In the genomic region with DNA sequence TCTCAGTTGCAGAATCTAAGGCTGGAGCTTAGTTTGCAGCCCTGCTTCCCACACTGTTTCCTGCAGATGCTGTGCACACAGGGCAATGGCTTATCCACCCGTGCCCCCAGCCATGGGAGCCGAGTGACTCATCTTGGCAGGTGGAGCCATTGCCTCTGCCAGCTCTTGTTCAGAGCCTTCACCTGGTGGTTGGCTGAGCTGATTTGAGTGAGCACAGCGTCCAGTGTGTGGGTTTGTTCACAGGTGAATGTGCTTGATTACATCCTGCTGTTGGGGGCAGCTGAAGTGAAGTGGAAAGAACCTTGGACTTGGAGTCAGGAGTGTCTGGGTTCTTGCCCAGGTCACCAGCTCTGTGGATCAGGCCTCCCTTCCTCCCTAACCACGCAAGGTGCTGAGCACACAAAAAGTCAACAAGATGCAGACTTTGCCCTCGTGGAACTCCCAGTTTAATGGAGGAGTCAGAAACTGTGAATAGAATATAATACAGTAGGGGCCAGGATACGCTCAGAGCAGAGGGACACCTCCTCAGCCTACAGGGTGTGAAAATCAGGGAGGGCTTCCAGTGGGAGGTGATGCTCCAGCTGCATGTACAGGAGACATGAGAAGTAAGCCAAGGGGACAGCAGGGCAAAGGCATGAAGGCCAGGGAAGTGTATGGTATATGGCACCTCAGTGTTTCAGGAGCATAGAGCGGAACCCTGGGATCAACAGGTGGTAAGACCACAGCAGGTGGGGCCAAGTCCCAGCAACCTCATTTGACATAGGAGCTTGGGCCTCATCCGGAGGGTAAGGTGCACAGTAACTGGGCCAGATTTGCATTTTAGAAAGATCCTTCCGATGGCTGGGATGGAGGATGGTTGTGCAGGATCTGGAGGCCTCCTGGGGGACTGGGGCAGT, we compare ENCODE assay signal across 10 cellular contexts. TPM values are rescaled to one million over a fixed set of nuclear protein-coding genes. Genes with fewer than 3 reads are reported as not detected.
A peak's percentile ranks its signal among the peaks of the same experiment; 100 is the strongest.
DNase-seq lines count a peak whose midpoint lies in the region; ATAC-seq and TF ChIP-seq lines count a peak whose summit lies in the region.
"Had no signal": no experiment of that assay in that cellular context is flagged by ENCODE, and none has a peak within 500 bp of the region (broad histone marks: within the 10 kb centered on the region; RNA-seq: fewer than 3 reads in every experiment).

No MANE protein-coding gene starts in this region.

- BruUV-seq in PC-9 (replicated peaks; lab: Mats Ljungman, UMichigan): no TSS peak

- H3K36me3 Mint-ChIP-seq in activated CD4-positive, alpha-beta T cell treated with anti-CD3 and anti-CD28 coated beads for 36 hours (ENCODE audit: low read depth): no peaks in the 10 kb centered on the region

- H3K9ac ChIP-seq in fibroblast of lung (ENCODE audit: insufficient read depth, low read length): no peak overlapping the region

- H3K9me3 ChIP-seq in PC-9 (ENCODE audit: insufficient read depth, low read depth) (no peaks in the 10 kb centered on the region), fibroblast of lung (ENCODE audit: control insufficient read depth, insufficient read depth, low read depth, low read length) (no peaks in the 10 kb centered on the region), neutrophil (no peaks in the 10 kb centered on the region)

- H3K36me3 ChIP-seq in PC-9 (ENCODE audit: low read depth) (peaks cover 15% of the 10 kb centered on the region), fibroblast of lung (ENCODE audit: control insufficient read depth, insufficient read depth, low read length) (no peaks in the 10 kb centered on the region), neutrophil (peaks cover 34% of the 10 kb centered on the region), H7 (replicated peaks; ENCODE audit: control insufficient read depth, insufficient read depth, low read length) (peaks cover 3% of the 10 kb centered on the region; the same call in 1 of the 2 replicates)

- CTCF ChIA-PET in PC-9 (lab: Charles Lee): interaction anchor here (0.8 to 1.5 kb wide), 5 partner anchors 9 to 110 kb away, joined by 3 to 25 read pairs (median 6); a partner anchor contains a TSS
- CTCF ChIA-PET in activated CD4-positive, alpha-beta T cell treated with anti-CD3 and anti-CD28 coated beads for 36 hours (lab: Charles Lee): interaction anchor here (0.5 to 1.4 kb wide), 3 partner anchors 12 to 1140 kb away, joined by 3 to 5 read pairs (median 3); no protein-coding TSS in a partner anchor

- H2AFZ ChIP-seq in PC-9 (no peak overlapping the region), fibroblast of lung (ENCODE audit: low read length) (no peak overlapping the region)

- H3K27me3 ChIP-seq in PC-9 (ENCODE audit: insufficient read depth, low read depth) (no peaks in the 10 kb centered on the region), fibroblast of lung (ENCODE audit: control insufficient read depth, insufficient read depth, low read length) (no peaks in the 10 kb centered on the region), neutrophil (no peaks in the 10 kb centered on the region), H7 (ENCODE audit: control insufficient read depth, insufficient read depth, low read length) (no peaks in the 10 kb centered on the region)

- H3K9me2 ChIP-seq in PC-9 (ENCODE audit: insufficient read depth): no peaks in the 10 kb centered on the region

- no peak for ATAC-seq in GM18519 (IDR thresholded peaks at IDR 0.05; ENCODE audit: low FRiP score, unreplicated experiment)
- no peak for ATAC-seq in activated CD4-positive, alpha-beta T cell treated with anti-CD3 and anti-CD28 coated beads for 36 hours

- peak overlapping the region; percentile 50 for H3K4me2 ChIP-seq in PC-9
- peak overlapping the region; percentile 4 for H3K4me2 ChIP-seq in fibroblast of lung (ENCODE audit: extremely low read depth, insufficient read depth, low read length)

- H3K27ac Mint-ChIP-seq in activated CD4-positive, alpha-beta T cell treated with anti-CD3 and anti-CD28 coated beads for 36 hours: no peak overlapping the region
- H3K27ac Mint-ChIP-seq: T-helper 1 cell treated with Interleukin-12 subunit alpha and Interleukin-12 subunit beta and Interleukin-4 antibody, amounts not matched to agents 30 μg/mL and 1 μg/mL, for 36 hours had no signal

- POLR2A ChIA-PET in PC-9 (lab: Charles Lee; ENCODE audit: unreplicated experiment): interaction anchor here (0.5 to 1.0 kb wide), 7 partner anchors 9 to 819 kb away, joined by 3 to 16 read pairs (median 3); a partner anchor contains a TSS
- POLR2A ChIA-PET in activated CD4-positive, alpha-beta T cell treated with anti-CD3 and anti-CD28 coated beads for 36 hours (lab: Charles Lee): no interaction called here

- H4K20me1 ChIP-seq in PC-9 (ENCODE audit: insufficient read depth) (no peaks in the 10 kb centered on the region), fibroblast of lung (ENCODE audit: control insufficient read depth, extremely low read depth, insufficient read depth, low read length) (no peaks in the 10 kb centered on the region)

- H3K4me3 ChIP-seq in PC-9 (no peak overlapping the region; the same call in 1 of the 2 replicates), fibroblast of lung (replicated peaks in 1 of 4; ENCODE audit: control extremely low read depth in 1 of 4, insufficient read depth in 1 of 4, low read depth in 3 of 4, low read length in 4 of 4) (no peak overlapping the region), neutrophil (ENCODE audit: low read depth in 1 of 2, low read length in 1 of 2) (no peak overlapping the region), H7 (ENCODE audit: insufficient read depth, low read depth, low read length) (no peak overlapping the region)

- TF ChIP-seq CTCF in PC-9 (conservative IDR thresholded peaks at IDR 0.05) (0 out of 2 replicates have a peak, but pooled peaks have one; percentile 0), fibroblast of lung (conservative IDR thresholded peaks at IDR 0.05 in 1 of 2, IDR thresholded peaks at IDR 0.05 in 1 of 2; ENCODE audit: low read depth in 1 of 2, low read length in 2 of 2) (no peak), neutrophil (IDR thresholded peaks at IDR 0.05) (no peak)

- no peaks in the 10 kb centered on the region for H3K4me1 Mint-ChIP-seq in activated CD4-positive, alpha-beta T cell treated with anti-CD3 and anti-CD28 coated beads for 36 hours

- H3F3A ChIP-seq in PC-9 (ENCODE audit: insufficient read depth, low read depth): peaks cover 80% of the 10 kb centered on the region

- H3K27ac ChIP-seq in PC-9: peak overlapping the region; percentile 52
- no peak overlapping the region for H3K27ac ChIP-seq in fibroblast of lung (ENCODE audit: insufficient read depth, low read length)
- H3K27ac ChIP-seq in neutrophil: peak overlapping the region; percentile 71

- DNase-seq in DMS53 treated with DMSO at 0.1 percent for 48 hours (lab: John Stamatoyannopoulos, UW; ENCODE audit: unreplicated experiment) (peak; percentile 74), PC-9 (peak; percentile 95), fibroblast of lung (ENCODE audit: low read depth in 2 of 2) (peak in 1 of 2 donors; percentile 58), H7 (no peak)
- DNase-seq in activated CD4-positive, alpha-beta T cell treated with anti-CD3 and anti-CD28 coated beads for 4 hours: no peak
- no peak for DNase-seq in activated CD4-positive, alpha-beta T cell treated with anti-CD3 and anti-CD28 coated beads for 36 hours

- no peaks in the 10 kb centered on the region for H3K27me3 Mint-ChIP-seq in activated CD4-positive, alpha-beta T cell treated with anti-CD3 and anti-CD28 coated beads for 36 hours

- intact Hi-C loops in PC-9 (cut with micrococcal nuclease; ENCODE audit: unreplicated experiment): loop anchor here (1.0 to 10.0 kb wide), 9 partner anchors 9 to 1592 kb away; a partner anchor contains a TSS
- intact Hi-C loops in activated CD4-positive, alpha-beta T cell treated with anti-CD3 and anti-CD28 coated beads for 36 hours (cut with DNase I, micrococcal nuclease): loop anchor here in 1 of 2 experiments (5.0 kb wide), 1 partner anchor 143 kb away; no protein-coding TSS in a partner anchor

- H3K9me3 Mint-ChIP-seq in activated CD4-positive, alpha-beta T cell treated with anti-CD3 and anti-CD28 coated beads for 36 hours (ENCODE audit: low read depth): no peaks in the 10 kb centered on the region
- H3K9me3 Mint-ChIP-seq: neural crest cell; T-helper 1 cell treated with Interleukin-12 subunit alpha and Interleukin-12 subunit beta and Interleukin-4 antibody, amounts not matched to agents 30 μg/mL and 1 μg/mL, for 36 hours had no signal

- H3K4me3 Mint-ChIP-seq in activated CD4-positive, alpha-beta T cell treated with anti-CD3 and anti-CD28 coated beads for 36 hours: no peak overlapping the region
- H3K4me3 Mint-ChIP-seq: neural crest cell; T-helper 1 cell treated with Interleukin-12 subunit alpha and Interleukin-12 subunit beta and Interleukin-4 antibody, amounts not matched to agents 30 μg/mL and 1 μg/mL, for 36 hours had no signal

- peaks cover 75% of the 10 kb centered on the region for H3K79me2 ChIP-seq in PC-9 (ENCODE audit: low read depth)
- H3K79me2 ChIP-seq in fibroblast of lung (ENCODE audit: control insufficient read depth, insufficient read depth, low read length): no peaks in the 10 kb centered on the region

- peaks cover 85% of the 10 kb centered on the region for H3K4me1 ChIP-seq in PC-9 (replicated peaks; ENCODE audit: insufficient read depth)
- peaks cover 35% of the 10 kb centered on the region for H3K4me1 ChIP-seq in fibroblast of lung (ENCODE audit: control insufficient read depth, extremely low read depth, insufficient read depth, low read length)
- H3K4me1 ChIP-seq in neutrophil (ENCODE audit: control insufficient read depth in 1 of 2, insufficient read depth in 1 of 2, low read depth in 1 of 2, low read length in 1 of 2): peaks cover 66 to 73% of the 10 kb centered on the region in 2 experiments

RNA-seq across cellular contexts. Expression of a gene that starts 22.8 kb away (rescaled TPM):
- total RNA-seq in PC-9 (2021) (186 and 300 TPM in 2 replicates), fibroblast of lung (86.3 and 95.3 TPM in 2 replicates)
- 32.4 and 40.8 TPM in 2 replicates for polyA plus RNA-seq in fibroblast of lung
- 34.5 and 39.1 TPM in 2 replicates for polyA plus RNA-seq in fibroblast of lung (2012)
- 8.0 and 9.8 TPM in 2 replicates for polyA minus RNA-seq in fibroblast of lung (ENCODE audit: low replicate concordance)
- total RNA-seq in activated CD4-positive, alpha-beta T cell treated with anti-CD3 and anti-CD28 coated beads for 36 hours: 1 to 10 TPM; 2.4 to 2.6 TPM
- 30.2 and 37.9 TPM in 2 replicates for total RNA-seq in H7 (2014; rRNA removed; shearing (Covaris generic))

Comparison
In these comparisons a context has a peak if more than half of its experiments do, and no peak if none do; other contexts are left out.
1. DNase-seq: peak in DMS53 treated with DMSO at 0.1 percent for 48 hours (single experiment) and PC-9 (2 of 2); none in activated CD4-positive, alpha-beta T cell treated with anti-CD3 and anti-CD28 coated beads for 4 hours (0 of 2), activated CD4-positive, alpha-beta T cell treated with anti-CD3 and anti-CD28 coated beads for 36 hours (single experiment) and H7 (single experiment).